Comparison of ENCODE assay signal across 1 cellular context in genomic region chr5:177497297-177498012, GRCh38.
TF ChIP-seq lines count a peak whose summit lies in the region.

Gene PDLIM7 (minus strand): TSS chr5:177497604. CDS start chr5:177496512, 1,092 bp downstream.

TF ChIP-seq in K562, 482 proteins besides CTCF, POLR2A, EP300 and RAD21 (continued from another document and continues in another):
- TF ChIP-seq, protein P1, sequence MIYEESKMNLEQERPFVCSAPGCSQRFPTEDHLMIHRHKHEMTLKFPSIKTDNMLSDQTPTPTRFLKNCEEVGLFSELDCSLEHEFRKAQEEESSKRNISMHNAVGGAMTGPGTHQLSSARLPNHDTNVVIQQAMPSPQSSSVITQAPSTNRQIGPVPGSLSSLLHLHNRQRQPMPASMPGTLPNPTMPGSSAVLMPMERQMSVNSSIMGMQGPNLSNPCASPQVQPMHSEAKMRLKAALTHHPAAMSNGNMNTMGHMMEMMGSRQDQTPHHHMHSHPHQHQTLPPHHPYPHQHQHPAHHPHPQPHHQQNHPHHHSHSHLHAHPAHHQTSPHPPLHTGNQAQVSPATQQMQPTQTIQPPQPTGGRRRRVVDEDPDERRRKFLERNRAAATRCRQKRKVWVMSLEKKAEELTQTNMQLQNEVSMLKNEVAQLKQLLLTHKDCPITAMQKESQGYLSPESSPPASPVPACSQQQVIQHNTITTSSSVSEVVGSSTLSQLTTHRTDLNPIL (CRISPR knock-in tag; IDR thresholded peaks at IDR 0.05): no peak
- TF ChIP-seq HSF4 (CRISPR knock-in tag; IDR thresholded peaks at IDR 0.05; ENCODE audit: borderline replicate concordance) (no peak), PHTF2 (CRISPR knock-in tag; IDR thresholded peaks at IDR 0.05) (no peak), TOE1 (IDR thresholded peaks at IDR 0.05; ENCODE audit: borderline replicate concordance) (peak; percentile 75), TOE1 (CRISPR knock-in tag; IDR thresholded peaks at IDR 0.05; ENCODE audit: borderline replicate concordance, low read depth) (no peak), LCOR (CRISPR knock-in tag; IDR thresholded peaks at IDR 0.05) (peak; percentile 64; the same call in 1 of the 2 replicates), MED1 (CRISPR knock-in tag; IDR thresholded peaks at IDR 0.05; ENCODE audit: borderline replicate concordance) (no peak), SRSF1 (IDR thresholded peaks at IDR 0.05; ENCODE audit: low read depth, low read length) (no peak), TCF7 (IDR thresholded peaks at IDR 0.05; ENCODE audit: borderline replicate concordance) (no peak), HMG20B (CRISPR knock-in tag; IDR thresholded peaks at IDR 0.05) (no peak), ZNF324 (CRISPR knock-in tag; IDR thresholded peaks at IDR 0.05) (no peak), HDGF (IDR thresholded peaks at IDR 0.05) (peak; percentile 97), ZNF57 (CRISPR knock-in tag; IDR thresholded peaks at IDR 0.05) (no peak), RHOXF2B (CRISPR knock-in tag; conservative IDR thresholded peaks at IDR 0.05) (no peak), POLR2H (tag; IDR thresholded peaks at IDR 0.05; ENCODE audit: low read depth) (peak; percentile 96), ZNF696 (CRISPR knock-in tag; conservative IDR thresholded peaks at IDR 0.05) (no peak), ZNF551 (CRISPR knock-in tag; IDR thresholded peaks at IDR 0.05) (no peak), GABPB2 (CRISPR knock-in tag; conservative IDR thresholded peaks at IDR 0.05) (no peak), ZNF444 (CRISPR knock-in tag; IDR thresholded peaks at IDR 0.05) (no peak), ZNF431 (CRISPR knock-in tag; IDR thresholded peaks at IDR 0.05) (no peak), SP1 (CRISPR knock-in tag; IDR thresholded peaks at IDR 0.05) (peak; percentile 97), WHSC1 (IDR thresholded peaks at IDR 0.05; ENCODE audit: low read length) (no peak), FOXK1 (CRISPR knock-in tag; IDR thresholded peaks at IDR 0.05; ENCODE audit: borderline replicate concordance) (no peak), SREBF1 (IDR thresholded peaks at IDR 0.05; ENCODE audit: borderline replicate concordance, low read depth, low read length) (no peak), SMAD4 (CRISPR knock-in tag; conservative IDR thresholded peaks at IDR 0.05) (peak; percentile 74), HDAC3 (IDR thresholded peaks at IDR 0.05; ENCODE audit: borderline replicate concordance, partially characterized antibody) (no peak), SMARCA5 (IDR thresholded peaks at IDR 0.05) (peak; percentile 99), SP2 (IDR thresholded peaks at IDR 0.05; ENCODE audit: extremely low read depth, low read depth, low read length, poor library complexity, severe bottlenecking) (no peak), DMBX1 (CRISPR knock-in tag; IDR thresholded peaks at IDR 0.05; ENCODE audit: borderline replicate concordance) (peak; percentile 64), BRD4 (IDR thresholded peaks at IDR 0.05) (no peak), BMI1 (IDR thresholded peaks at IDR 0.05; ENCODE audit: low read length) (no peak), STAT5A (IDR thresholded peaks at IDR 0.05; ENCODE audit: borderline replicate concordance, low read length) (no peak), ZNF280B (CRISPR knock-in tag; IDR thresholded peaks at IDR 0.05) (no peak), CBFA2T3 (IDR thresholded peaks at IDR 0.05) (peak; percentile 55), ZNF239 (CRISPR knock-in tag; IDR thresholded peaks at IDR 0.05) (no peak), GATA2 (CRISPR knock-in tag; IDR thresholded peaks at IDR 0.05) (no peak), RBM25 (IDR thresholded peaks at IDR 0.05; ENCODE audit: low read depth, low read length, severe bottlenecking) (peak; percentile 93)
- TF ChIP-seq, protein P2, sequence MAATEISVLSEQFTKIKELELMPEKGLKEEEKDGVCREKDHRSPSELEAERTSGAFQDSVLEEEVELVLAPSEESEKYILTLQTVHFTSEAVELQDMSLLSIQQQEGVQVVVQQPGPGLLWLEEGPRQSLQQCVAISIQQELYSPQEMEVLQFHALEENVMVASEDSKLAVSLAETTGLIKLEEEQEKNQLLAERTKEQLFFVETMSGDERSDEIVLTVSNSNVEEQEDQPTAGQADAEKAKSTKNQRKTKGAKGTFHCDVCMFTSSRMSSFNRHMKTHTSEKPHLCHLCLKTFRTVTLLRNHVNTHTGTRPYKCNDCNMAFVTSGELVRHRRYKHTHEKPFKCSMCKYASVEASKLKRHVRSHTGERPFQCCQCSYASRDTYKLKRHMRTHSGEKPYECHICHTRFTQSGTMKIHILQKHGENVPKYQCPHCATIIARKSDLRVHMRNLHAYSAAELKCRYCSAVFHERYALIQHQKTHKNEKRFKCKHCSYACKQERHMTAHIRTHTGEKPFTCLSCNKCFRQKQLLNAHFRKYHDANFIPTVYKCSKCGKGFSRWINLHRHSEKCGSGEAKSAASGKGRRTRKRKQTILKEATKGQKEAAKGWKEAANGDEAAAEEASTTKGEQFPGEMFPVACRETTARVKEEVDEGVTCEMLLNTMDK (IDR thresholded peaks at IDR 0.05; ENCODE audit: borderline replicate concordance, insufficient read depth, low read depth, low read length, poor library complexity, severe bottlenecking): peak; percentile 71
- TF ChIP-seq, protein P3, sequence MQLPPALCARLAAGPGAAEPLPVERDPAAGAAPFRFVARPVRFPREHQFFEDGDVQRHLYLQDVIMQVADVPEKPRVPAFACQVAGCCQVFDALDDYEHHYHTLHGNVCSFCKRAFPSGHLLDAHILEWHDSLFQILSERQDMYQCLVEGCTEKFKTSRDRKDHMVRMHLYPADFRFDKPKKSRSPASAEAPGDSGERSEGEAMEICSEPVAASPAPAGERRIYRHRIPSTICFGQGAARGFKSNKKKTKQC (CRISPR knock-in tag; IDR thresholded peaks at IDR 0.05): no peak
- TF ChIP-seq, protein P4, sequence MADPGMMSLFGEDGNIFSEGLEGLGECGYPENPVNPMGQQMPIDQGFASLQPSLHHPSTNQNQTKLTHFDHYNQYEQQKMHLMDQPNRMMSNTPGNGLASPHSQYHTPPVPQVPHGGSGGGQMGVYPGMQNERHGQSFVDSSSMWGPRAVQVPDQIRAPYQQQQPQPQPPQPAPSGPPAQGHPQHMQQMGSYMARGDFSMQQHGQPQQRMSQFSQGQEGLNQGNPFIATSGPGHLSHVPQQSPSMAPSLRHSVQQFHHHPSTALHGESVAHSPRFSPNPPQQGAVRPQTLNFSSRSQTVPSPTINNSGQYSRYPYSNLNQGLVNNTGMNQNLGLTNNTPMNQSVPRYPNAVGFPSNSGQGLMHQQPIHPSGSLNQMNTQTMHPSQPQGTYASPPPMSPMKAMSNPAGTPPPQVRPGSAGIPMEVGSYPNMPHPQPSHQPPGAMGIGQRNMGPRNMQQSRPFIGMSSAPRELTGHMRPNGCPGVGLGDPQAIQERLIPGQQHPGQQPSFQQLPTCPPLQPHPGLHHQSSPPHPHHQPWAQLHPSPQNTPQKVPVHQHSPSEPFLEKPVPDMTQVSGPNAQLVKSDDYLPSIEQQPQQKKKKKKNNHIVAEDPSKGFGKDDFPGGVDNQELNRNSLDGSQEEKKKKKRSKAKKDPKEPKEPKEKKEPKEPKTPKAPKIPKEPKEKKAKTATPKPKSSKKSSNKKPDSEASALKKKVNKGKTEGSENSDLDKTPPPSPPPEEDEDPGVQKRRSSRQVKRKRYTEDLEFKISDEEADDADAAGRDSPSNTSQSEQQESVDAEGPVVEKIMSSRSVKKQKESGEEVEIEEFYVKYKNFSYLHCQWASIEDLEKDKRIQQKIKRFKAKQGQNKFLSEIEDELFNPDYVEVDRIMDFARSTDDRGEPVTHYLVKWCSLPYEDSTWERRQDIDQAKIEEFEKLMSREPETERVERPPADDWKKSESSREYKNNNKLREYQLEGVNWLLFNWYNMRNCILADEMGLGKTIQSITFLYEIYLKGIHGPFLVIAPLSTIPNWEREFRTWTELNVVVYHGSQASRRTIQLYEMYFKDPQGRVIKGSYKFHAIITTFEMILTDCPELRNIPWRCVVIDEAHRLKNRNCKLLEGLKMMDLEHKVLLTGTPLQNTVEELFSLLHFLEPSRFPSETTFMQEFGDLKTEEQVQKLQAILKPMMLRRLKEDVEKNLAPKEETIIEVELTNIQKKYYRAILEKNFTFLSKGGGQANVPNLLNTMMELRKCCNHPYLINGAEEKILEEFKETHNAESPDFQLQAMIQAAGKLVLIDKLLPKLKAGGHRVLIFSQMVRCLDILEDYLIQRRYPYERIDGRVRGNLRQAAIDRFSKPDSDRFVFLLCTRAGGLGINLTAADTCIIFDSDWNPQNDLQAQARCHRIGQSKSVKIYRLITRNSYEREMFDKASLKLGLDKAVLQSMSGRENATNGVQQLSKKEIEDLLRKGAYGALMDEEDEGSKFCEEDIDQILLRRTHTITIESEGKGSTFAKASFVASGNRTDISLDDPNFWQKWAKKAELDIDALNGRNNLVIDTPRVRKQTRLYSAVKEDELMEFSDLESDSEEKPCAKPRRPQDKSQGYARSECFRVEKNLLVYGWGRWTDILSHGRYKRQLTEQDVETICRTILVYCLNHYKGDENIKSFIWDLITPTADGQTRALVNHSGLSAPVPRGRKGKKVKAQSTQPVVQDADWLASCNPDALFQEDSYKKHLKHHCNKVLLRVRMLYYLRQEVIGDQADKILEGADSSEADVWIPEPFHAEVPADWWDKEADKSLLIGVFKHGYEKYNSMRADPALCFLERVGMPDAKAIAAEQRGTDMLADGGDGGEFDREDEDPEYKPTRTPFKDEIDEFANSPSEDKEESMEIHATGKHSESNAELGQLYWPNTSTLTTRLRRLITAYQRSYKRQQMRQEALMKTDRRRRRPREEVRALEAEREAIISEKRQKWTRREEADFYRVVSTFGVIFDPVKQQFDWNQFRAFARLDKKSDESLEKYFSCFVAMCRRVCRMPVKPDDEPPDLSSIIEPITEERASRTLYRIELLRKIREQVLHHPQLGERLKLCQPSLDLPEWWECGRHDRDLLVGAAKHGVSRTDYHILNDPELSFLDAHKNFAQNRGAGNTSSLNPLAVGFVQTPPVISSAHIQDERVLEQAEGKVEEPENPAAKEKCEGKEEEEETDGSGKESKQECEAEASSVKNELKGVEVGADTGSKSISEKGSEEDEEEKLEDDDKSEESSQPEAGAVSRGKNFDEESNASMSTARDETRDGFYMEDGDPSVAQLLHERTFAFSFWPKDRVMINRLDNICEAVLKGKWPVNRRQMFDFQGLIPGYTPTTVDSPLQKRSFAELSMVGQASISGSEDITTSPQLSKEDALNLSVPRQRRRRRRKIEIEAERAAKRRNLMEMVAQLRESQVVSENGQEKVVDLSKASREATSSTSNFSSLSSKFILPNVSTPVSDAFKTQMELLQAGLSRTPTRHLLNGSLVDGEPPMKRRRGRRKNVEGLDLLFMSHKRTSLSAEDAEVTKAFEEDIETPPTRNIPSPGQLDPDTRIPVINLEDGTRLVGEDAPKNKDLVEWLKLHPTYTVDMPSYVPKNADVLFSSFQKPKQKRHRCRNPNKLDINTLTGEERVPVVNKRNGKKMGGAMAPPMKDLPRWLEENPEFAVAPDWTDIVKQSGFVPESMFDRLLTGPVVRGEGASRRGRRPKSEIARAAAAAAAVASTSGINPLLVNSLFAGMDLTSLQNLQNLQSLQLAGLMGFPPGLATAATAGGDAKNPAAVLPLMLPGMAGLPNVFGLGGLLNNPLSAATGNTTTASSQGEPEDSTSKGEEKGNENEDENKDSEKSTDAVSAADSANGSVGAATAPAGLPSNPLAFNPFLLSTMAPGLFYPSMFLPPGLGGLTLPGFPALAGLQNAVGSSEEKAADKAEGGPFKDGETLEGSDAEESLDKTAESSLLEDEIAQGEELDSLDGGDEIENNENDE (IDR thresholded peaks at IDR 0.05; ENCODE audit: low read depth, low read length): no peak
- TF ChIP-seq, protein P5, sequence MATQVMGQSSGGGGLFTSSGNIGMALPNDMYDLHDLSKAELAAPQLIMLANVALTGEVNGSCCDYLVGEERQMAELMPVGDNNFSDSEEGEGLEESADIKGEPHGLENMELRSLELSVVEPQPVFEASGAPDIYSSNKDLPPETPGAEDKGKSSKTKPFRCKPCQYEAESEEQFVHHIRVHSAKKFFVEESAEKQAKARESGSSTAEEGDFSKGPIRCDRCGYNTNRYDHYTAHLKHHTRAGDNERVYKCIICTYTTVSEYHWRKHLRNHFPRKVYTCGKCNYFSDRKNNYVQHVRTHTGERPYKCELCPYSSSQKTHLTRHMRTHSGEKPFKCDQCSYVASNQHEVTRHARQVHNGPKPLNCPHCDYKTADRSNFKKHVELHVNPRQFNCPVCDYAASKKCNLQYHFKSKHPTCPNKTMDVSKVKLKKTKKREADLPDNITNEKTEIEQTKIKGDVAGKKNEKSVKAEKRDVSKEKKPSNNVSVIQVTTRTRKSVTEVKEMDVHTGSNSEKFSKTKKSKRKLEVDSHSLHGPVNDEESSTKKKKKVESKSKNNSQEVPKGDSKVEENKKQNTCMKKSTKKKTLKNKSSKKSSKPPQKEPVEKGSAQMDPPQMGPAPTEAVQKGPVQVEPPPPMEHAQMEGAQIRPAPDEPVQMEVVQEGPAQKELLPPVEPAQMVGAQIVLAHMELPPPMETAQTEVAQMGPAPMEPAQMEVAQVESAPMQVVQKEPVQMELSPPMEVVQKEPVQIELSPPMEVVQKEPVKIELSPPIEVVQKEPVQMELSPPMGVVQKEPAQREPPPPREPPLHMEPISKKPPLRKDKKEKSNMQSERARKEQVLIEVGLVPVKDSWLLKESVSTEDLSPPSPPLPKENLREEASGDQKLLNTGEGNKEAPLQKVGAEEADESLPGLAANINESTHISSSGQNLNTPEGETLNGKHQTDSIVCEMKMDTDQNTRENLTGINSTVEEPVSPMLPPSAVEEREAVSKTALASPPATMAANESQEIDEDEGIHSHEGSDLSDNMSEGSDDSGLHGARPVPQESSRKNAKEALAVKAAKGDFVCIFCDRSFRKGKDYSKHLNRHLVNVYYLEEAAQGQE (CRISPR knock-in tag; IDR thresholded peaks at IDR 0.05; ENCODE audit: low read depth): peak; percentile 64; the same call in 1 of the 2 replicates
- TF ChIP-seq, protein P6, sequence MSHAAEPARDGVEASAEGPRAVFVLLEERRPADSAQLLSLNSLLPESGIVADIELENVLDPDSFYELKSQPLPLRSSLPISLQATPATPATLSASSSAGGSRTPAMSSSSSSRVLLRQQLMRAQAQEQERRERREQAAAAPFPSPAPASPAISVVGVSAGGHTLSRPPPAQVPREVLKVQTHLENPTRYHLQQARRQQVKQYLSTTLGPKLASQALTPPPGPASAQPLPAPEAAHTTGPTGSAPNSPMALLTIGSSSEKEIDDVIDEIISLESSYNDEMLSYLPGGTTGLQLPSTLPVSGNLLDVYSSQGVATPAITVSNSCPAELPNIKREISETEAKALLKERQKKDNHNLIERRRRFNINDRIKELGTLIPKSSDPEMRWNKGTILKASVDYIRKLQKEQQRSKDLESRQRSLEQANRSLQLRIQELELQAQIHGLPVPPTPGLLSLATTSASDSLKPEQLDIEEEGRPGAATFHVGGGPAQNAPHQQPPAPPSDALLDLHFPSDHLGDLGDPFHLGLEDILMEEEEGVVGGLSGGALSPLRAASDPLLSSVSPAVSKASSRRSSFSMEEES (CRISPR knock-in tag; IDR thresholded peaks at IDR 0.05): no peak
